ENCODE assay signal across 8 cellular contexts in genomic region chr1:231039161-231040018, GRCh38. TPM values are rescaled to one million over a fixed set of nuclear protein-coding genes. Genes with fewer than 3 reads are reported as not detected.
DNase-seq lines count a peak whose midpoint lies in the region; ATAC-seq and TF ChIP-seq lines count a peak whose summit lies in the region.

No MANE protein-coding gene starts in this region.

- under 1% methylated on average over 46 of the region's 91 CpGs for WGBS in hepatocyte (ENCODE audit: low lambda C conversion rate, missing lambda C conversion rate)

- H4K20me1 ChIP-seq in hepatocyte (ENCODE audit: insufficient read depth, poor library complexity, severe bottlenecking): peaks cover 7% of the 10 kb centered on the region

- intact Hi-C loops in sciatic nerve (cut with DNase I): no loop called here

- peak overlapping the region; percentile 87 for H3K4me3 Mint-ChIP-seq in activated naive CD8-positive, alpha-beta T cell

- H3K27ac Mint-ChIP-seq in activated naive CD8-positive, alpha-beta T cell: no peak overlapping the region

- peaks cover 2% of the 10 kb centered on the region for H3K36me3 Mint-ChIP-seq in activated naive CD8-positive, alpha-beta T cell

- ATAC-seq in GM18907 (IDR thresholded peaks at IDR 0.05; ENCODE audit: unreplicated experiment): peak; percentile 42
- ATAC-seq in HG03159 (IDR thresholded peaks at IDR 0.05; ENCODE audit: unreplicated experiment): peak; percentile 34
- peak; percentile 64 for ATAC-seq in sciatic nerve

- H3K4me1 ChIP-seq in SJSA1 (replicated peaks) (peaks cover 33% of the 10 kb centered on the region), hepatocyte (ENCODE audit: insufficient read depth) (peaks cover 23% of the 10 kb centered on the region)

- peak overlapping the region; percentile 87 for H3K4me3 ChIP-seq in SJSA1
- H3K4me3 ChIP-seq in hepatocyte: peak overlapping the region; percentile 95

- H3K9me2 ChIP-seq in hepatocyte (replicated peaks; ENCODE audit: insufficient read depth): no peaks in the 10 kb centered on the region

- H3K9me3 ChIP-seq in SJSA1 (replicated peaks): no peaks in the 10 kb centered on the region
- no peaks in the 10 kb centered on the region for H3K9me3 ChIP-seq in hepatocyte (ENCODE audit: low read depth)

- H3K4me2 ChIP-seq in hepatocyte: peak overlapping the region; percentile 97

- DNase-seq in ACHN (peak; percentile 53), SJSA1 (ENCODE audit: low read depth in 1 of 2, low spot score in 2 of 2) (peak; percentile 52 to 55), hepatocyte (ENCODE audit: low spot score) (peak; percentile 73), sciatic nerve (ENCODE audit: low spot score) (peak; percentile 67), OCI-M2 (lab: John Stamatoyannopoulos, UW; ENCODE audit: unreplicated experiment) (no peak)

- no peak for TF ChIP-seq CTCF in hepatocyte (IDR thresholded peaks at IDR 0.05; ENCODE audit: poor library complexity)

- H3K27me3 Mint-ChIP-seq in activated naive CD8-positive, alpha-beta T cell: no peaks in the 10 kb centered on the region

- peaks cover 8% of the 10 kb centered on the region; the same call in 1 of the 2 replicates for H3K36me3 ChIP-seq in SJSA1
- H3K36me3 ChIP-seq in hepatocyte (replicated peaks; ENCODE audit: insufficient read depth, low read depth): no peaks in the 10 kb centered on the region

- H2AFZ ChIP-seq in hepatocyte: peak overlapping the region; percentile 98

- peaks cover 43% of the 10 kb centered on the region for H3K79me2 ChIP-seq in hepatocyte

- H3K27me3 ChIP-seq in SJSA1 (replicated peaks): no peaks in the 10 kb centered on the region
- no peaks in the 10 kb centered on the region for H3K27me3 ChIP-seq in hepatocyte

- peaks cover 33% of the 10 kb centered on the region for H3K4me1 Mint-ChIP-seq in activated naive CD8-positive, alpha-beta T cell (ENCODE audit: low read depth)

- in situ Hi-C loops in ACHN (cut with HindIII; ENCODE audit: low pct_ligation_motif_present, low pct_unique_long_range_greater_than_20kb, low sequenced_read_pairs): no loop called here

- no peaks in the 10 kb centered on the region for H3K9me3 Mint-ChIP-seq in activated naive CD8-positive, alpha-beta T cell (ENCODE audit: low read depth)

- H3K27ac ChIP-seq in SJSA1 (peak overlapping the region; percentile 4; the same call in 1 of the 2 replicates), hepatocyte (peak overlapping the region; percentile 91)

RNA-seq across cellular contexts. Expression of gene FAM89A, which starts 0.7 kb away (rescaled TPM):
- total RNA-seq in SJSA1 (2014; rRNA removed; shearing (Covaris generic)): 36.7 and 39.5 TPM in 2 replicates
- 48.8 and 55.1 TPM in 2 replicates for total RNA-seq in hepatocyte
- polyA plus RNA-seq in hepatocyte: 53.5 and 54.4 TPM in 2 replicates
- 11.1 TPM for total RNA-seq in sciatic nerve
